In the genomic region with DNA sequence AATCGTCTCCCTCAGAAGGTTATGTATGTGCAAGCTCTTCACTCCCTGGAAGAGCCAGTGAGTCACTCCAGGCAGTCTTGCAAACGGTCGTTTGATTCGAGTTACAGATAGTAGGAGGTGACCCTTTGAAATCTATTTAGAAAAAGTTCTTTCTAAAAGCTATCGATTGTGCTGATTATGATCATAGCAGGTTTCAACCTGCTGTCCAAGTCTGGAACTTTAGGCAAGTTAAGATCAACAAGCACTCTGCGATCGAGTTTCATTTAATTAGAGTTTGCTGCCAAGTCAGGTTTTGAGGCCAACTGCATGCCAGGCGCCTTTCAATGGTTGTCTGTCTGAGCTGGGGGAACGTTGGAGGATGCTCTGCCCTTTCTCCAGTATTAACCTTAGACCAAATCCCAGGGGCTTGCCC, we compare ENCODE assay signal across 1 cellular context.
TF ChIP-seq lines count a peak whose summit lies in the region.

No MANE protein-coding gene starts in this region.

TF ChIP-seq in HEK293, 187 proteins besides CTCF, POLR2A, EP300 and RAD21:
- TF ChIP-seq, protein P1, sequence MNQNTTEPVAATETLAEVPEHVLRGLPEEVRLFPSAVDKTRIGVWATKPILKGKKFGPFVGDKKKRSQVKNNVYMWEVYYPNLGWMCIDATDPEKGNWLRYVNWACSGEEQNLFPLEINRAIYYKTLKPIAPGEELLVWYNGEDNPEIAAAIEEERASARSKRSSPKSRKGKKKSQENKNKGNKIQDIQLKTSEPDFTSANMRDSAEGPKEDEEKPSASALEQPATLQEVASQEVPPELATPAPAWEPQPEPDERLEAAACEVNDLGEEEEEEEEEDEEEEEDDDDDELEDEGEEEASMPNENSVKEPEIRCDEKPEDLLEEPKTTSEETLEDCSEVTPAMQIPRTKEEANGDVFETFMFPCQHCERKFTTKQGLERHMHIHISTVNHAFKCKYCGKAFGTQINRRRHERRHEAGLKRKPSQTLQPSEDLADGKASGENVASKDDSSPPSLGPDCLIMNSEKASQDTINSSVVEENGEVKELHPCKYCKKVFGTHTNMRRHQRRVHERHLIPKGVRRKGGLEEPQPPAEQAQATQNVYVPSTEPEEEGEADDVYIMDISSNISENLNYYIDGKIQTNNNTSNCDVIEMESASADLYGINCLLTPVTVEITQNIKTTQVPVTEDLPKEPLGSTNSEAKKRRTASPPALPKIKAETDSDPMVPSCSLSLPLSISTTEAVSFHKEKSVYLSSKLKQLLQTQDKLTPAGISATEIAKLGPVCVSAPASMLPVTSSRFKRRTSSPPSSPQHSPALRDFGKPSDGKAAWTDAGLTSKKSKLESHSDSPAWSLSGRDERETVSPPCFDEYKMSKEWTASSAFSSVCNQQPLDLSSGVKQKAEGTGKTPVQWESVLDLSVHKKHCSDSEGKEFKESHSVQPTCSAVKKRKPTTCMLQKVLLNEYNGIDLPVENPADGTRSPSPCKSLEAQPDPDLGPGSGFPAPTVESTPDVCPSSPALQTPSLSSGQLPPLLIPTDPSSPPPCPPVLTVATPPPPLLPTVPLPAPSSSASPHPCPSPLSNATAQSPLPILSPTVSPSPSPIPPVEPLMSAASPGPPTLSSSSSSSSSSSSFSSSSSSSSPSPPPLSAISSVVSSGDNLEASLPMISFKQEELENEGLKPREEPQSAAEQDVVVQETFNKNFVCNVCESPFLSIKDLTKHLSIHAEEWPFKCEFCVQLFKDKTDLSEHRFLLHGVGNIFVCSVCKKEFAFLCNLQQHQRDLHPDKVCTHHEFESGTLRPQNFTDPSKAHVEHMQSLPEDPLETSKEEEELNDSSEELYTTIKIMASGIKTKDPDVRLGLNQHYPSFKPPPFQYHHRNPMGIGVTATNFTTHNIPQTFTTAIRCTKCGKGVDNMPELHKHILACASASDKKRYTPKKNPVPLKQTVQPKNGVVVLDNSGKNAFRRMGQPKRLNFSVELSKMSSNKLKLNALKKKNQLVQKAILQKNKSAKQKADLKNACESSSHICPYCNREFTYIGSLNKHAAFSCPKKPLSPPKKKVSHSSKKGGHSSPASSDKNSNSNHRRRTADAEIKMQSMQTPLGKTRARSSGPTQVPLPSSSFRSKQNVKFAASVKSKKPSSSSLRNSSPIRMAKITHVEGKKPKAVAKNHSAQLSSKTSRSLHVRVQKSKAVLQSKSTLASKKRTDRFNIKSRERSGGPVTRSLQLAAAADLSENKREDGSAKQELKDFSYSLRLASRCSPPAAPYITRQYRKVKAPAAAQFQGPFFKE (tag by site-specific recombination; IDR thresholded peaks at IDR 0.05; ENCODE audit: borderline replicate concordance) = no peak
- TF ChIP-seq ZNF302 (tag by site-specific recombination; IDR thresholded peaks at IDR 0.05; ENCODE audit: low read depth) = no peak
- TF ChIP-seq, protein P2, sequence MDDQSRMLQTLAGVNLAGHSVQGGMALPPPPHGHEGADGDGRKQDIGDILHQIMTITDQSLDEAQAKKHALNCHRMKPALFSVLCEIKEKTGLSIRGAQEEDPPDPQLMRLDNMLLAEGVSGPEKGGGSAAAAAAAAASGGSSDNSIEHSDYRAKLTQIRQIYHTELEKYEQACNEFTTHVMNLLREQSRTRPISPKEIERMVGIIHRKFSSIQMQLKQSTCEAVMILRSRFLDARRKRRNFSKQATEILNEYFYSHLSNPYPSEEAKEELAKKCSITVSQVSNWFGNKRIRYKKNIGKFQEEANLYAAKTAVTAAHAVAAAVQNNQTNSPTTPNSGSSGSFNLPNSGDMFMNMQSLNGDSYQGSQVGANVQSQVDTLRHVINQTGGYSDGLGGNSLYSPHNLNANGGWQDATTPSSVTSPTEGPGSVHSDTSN (CRISPR knock-in tag; IDR thresholded peaks at IDR 0.05) = no peak
- TF ChIP-seq PRDM6 (tag by site-specific recombination; IDR thresholded peaks at IDR 0.05) = peak; percentile 50
- no peak for TF ChIP-seq ZNF121 (tag by site-specific recombination; IDR thresholded peaks at IDR 0.05)
- TF ChIP-seq FEZF1 (tag by site-specific recombination; IDR thresholded peaks at IDR 0.05) = peak; percentile 67
- TF ChIP-seq ZNF510 (tag by site-specific recombination; IDR thresholded peaks at IDR 0.05; ENCODE audit: insufficient replicate concordance) = no peak
- no peak for TF ChIP-seq ZNF514 (tag by site-specific recombination; IDR thresholded peaks at IDR 0.05)
- peak; percentile 3; the same call in 1 of the 2 replicates for TF ChIP-seq ZNF558 (tag by site-specific recombination; IDR thresholded peaks at IDR 0.05)
- no peak for TF ChIP-seq ZFHX2 (tag by site-specific recombination; conservative IDR thresholded peaks at IDR 0.05)
- no peak for TF ChIP-seq REST (tag by site-specific recombination; IDR thresholded peaks at IDR 0.05)
- peak; percentile 72 for TF ChIP-seq ZBTB17 (tag by site-specific recombination; IDR thresholded peaks at IDR 0.05)
- no peak for TF ChIP-seq KLF9 (tag by site-specific recombination; IDR thresholded peaks at IDR 0.05; ENCODE audit: low read depth)
- no peak for TF ChIP-seq ZNF585B (tag by site-specific recombination; IDR thresholded peaks at IDR 0.05)
- TF ChIP-seq SP2 (tag by site-specific recombination; IDR thresholded peaks at IDR 0.05) = no peak
- TF ChIP-seq OSR2 (tag by site-specific recombination; IDR thresholded peaks at IDR 0.05) = no peak
- TF ChIP-seq SCRT2 (tag by site-specific recombination; IDR thresholded peaks at IDR 0.05) = peak; percentile 47; the same call in 1 of the 2 replicates
- peak; percentile 25; the same call in 1 of the 2 replicates for TF ChIP-seq TRIM28 (IDR thresholded peaks at IDR 0.05; ENCODE audit: borderline replicate concordance, low read length)
- TF ChIP-seq ZNF341 (tag by site-specific recombination; IDR thresholded peaks at IDR 0.05; ENCODE audit: low read depth) = peak; percentile 60
- no peak for TF ChIP-seq GFI1B (tag by site-specific recombination; IDR thresholded peaks at IDR 0.05)
